Comparison of ENCODE assay signal across 10 cellular contexts in the genomic region with DNA sequence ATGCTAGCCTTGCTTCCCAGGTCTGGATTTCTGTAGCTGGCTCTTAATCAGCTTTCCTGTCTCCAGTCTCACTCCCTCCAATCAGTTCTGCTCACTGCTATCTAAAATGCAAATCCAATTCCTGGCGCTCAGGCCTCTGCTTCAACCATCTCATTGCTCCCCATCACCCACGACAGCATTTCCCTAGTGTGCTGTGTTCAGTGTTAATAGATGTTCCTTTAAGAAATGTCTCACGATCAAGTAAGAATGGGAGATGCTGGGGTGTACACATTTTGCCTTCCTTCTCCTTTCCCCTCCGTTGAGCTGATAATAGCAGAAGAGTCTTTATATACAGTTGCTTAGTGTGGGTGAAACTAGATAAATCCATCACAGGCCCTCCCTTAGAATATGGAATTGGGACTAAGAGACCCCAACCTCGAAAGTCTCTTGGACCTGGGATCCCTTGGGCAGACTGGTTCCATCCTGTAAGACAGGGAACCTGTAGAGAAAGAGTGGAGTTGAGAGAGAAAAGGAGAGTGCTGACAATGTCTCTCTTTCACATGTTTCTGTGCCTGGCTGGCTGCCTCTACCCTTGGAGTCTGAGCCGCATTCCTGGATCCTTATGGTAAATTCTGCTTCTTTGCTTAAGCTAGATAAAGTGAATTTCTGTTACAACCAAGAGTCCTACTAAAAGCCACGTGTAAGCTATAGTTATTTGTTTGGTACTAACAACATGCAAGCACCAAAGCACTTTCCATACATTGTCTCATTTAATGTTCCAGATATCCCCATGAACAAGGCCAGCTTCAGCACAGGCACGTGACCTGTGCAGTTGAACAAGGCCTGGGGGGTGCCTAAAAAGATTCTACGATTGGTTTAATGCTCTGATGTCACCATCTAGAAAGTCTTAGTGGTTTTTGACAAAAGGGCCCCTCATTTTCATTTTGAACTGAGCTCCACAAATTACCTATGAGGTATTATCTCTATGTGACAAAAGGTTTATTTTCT. TPM values are rescaled to one million over a fixed set of nuclear protein-coding genes. Genes with fewer than 3 reads are reported as not detected.
DNase-seq lines count a peak whose midpoint lies in the region; ATAC-seq, FAIRE-seq and TF ChIP-seq lines count a peak whose summit lies in the region.
"Had no signal": no experiment of that assay in that cellular context is flagged by ENCODE, and none has a peak within 500 bp of the region (broad histone marks: within the 10 kb centered on the region; RNA-seq: fewer than 3 reads in every experiment).

No MANE protein-coding gene starts in this region.

- intact Hi-C loops in breast epithelium (cut with DNase I; ENCODE audit: low total_unique reads) (no loop called here), MCF 10A (cut with micrococcal nuclease) (no loop called here), HepG2 (cut with micrococcal nuclease; ENCODE audit: unreplicated experiment) (no loop called here)

- no TSS peak for BruUV-seq in MCF 10A (replicated peaks; lab: Mats Ljungman, UMichigan)
- no TSS peak for BruUV-seq in HepG2 (replicated peaks; lab: Mats Ljungman, UMichigan)

- H3K27me3 ChIP-seq in breast epithelium (no peaks in the 10 kb centered on the region), HepG2 (ENCODE audit: control insufficient read depth in 1 of 2, insufficient read depth in 2 of 2, low read length in 2 of 2) (no peaks in the 10 kb centered on the region; a peak in 1 of 5 replicates)

- TF ChIP-seq EP300 in HepG2 (IDR thresholded peaks at IDR 0.05; ENCODE audit: low read depth in 2 of 2, low read length in 2 of 2) (no peak), HepG2 (CRISPR knock-in tag; IDR thresholded peaks at IDR 0.05; ENCODE audit: borderline replicate concordance) (no peak)

- no peaks in the 10 kb centered on the region for H3K36me3 ChIP-seq in breast epithelium
- peaks cover 22% of the 10 kb centered on the region for H3K36me3 ChIP-seq in SK-N-MC (ENCODE audit: insufficient read depth, low read length)
- H3K36me3 ChIP-seq in HepG2 (replicated peaks in 1 of 2; ENCODE audit: control insufficient read depth in 1 of 2, insufficient read depth in 2 of 2, low read length in 2 of 2): peaks cover 0 to 2% of the 10 kb centered on the region in 2 experiments; a peak in 1 of 5 replicates

- peaks cover 0 to 11% of the 10 kb centered on the region in 2 donors for H3K4me1 ChIP-seq in breast epithelium
- peaks cover 45% of the 10 kb centered on the region for H3K4me1 ChIP-seq in HepG2 (ENCODE audit: insufficient read depth, low read length)

- WGBS in HepG2 (ENCODE audit: low lambda C conversion rate): 18% methylated on average over 9 of the region's 9 CpGs

- H3K9ac ChIP-seq in SK-N-MC (ENCODE audit: insufficient read length) (peak overlapping the region; percentile 11), HepG2 (ENCODE audit: insufficient read depth, low read depth, low read length) (peak overlapping the region; percentile 89)

- peaks cover 5% of the 10 kb centered on the region for H3K36me3 Mint-ChIP-seq in MCF 10A (ENCODE audit: insufficient read depth, unreplicated experiment)

- ATAC-seq in HepG2 (no peak), HG02642 (IDR thresholded peaks at IDR 0.05; ENCODE audit: poor library complexity, unreplicated experiment) (no peak), omental fat pad (ENCODE audit: low FRiP score) (no peak), esophagus mucosa (no peak)
- ATAC-seq: activated CD4-positive, CD25-positive, alpha-beta regulatory T cell treated with anti-CD3 and anti-CD28 coated beads, Interleukin-2, amount 50 U/mL, for 24 hours had no signal

- CTCF ChIA-PET in MCF 10A (lab: Yijun Ruan, JAX) (interaction anchor here (0.6 to 1.6 kb wide), 11 partner anchors 8 to 572 kb away, joined by 3 to 5 read pairs (median 4); no protein-coding TSS in a partner anchor), HepG2 (lab: Yijun Ruan, JAX; ENCODE audit: low intra/inter-chr PET ratio, low total read pairs) (no interaction called here)

- no peaks in the 10 kb centered on the region for H3K27me3 Mint-ChIP-seq in MCF 10A (ENCODE audit: insufficient read depth, unreplicated experiment)

- H3K79me2 ChIP-seq in HepG2 (ENCODE audit: insufficient read depth, low read length): peaks cover 30% of the 10 kb centered on the region

- H3K4me2 ChIP-seq in HepG2 (ENCODE audit: low read depth, low read length): peak overlapping the region; percentile 99

- TF ChIP-seq CTCF in breast epithelium (IDR thresholded peaks at IDR 0.05) (no peak), MCF 10A (IDR thresholded peaks at IDR 0.05; ENCODE audit: unreplicated experiment) (no peak), HepG2 (CRISPR knock-in tag; IDR thresholded peaks at IDR 0.05) (no peak), omental fat pad (IDR thresholded peaks at IDR 0.05) (no peak)

- TF ChIP-seq POLR2A in breast epithelium (IDR thresholded peaks at IDR 0.05): no peak
- no peak for TF ChIP-seq POLR2A in HepG2 (IDR thresholded peaks at IDR 0.05; ENCODE audit: insufficient read depth in 1 of 2, low read depth in 2 of 2, low read length in 2 of 2)

- H3K9me3 Mint-ChIP-seq in MCF 10A (ENCODE audit: unreplicated experiment): no peaks in the 10 kb centered on the region

- H3K9me3 ChIP-seq in breast epithelium: no peaks in the 10 kb centered on the region
- H3K9me3 ChIP-seq in SK-N-MC (ENCODE audit: low read depth, low read length): no peaks in the 10 kb centered on the region
- no peaks in the 10 kb centered on the region for H3K9me3 ChIP-seq in HepG2 (ENCODE audit: low read length)

- POLR2A ChIA-PET in MCF 10A (lab: Yijun Ruan, JAX) (interaction anchor here (0.6 to 7.3 kb wide), 7 partner anchors 13 to 102 kb away, joined by 3 to 91 read pairs (median 4); no protein-coding TSS in a partner anchor), HepG2 (lab: Yijun Ruan, JAX) (interaction anchor here (0.5 to 2.8 kb wide), 18 partner anchors 8 to 545 kb away, joined by 3 to 13 read pairs (median 4); a partner anchor contains a TSS)

- H3K4me3 ChIP-seq in breast epithelium (no peak overlapping the region), SK-N-MC (no peak overlapping the region), HepG2 (replicated peaks in 1 of 3; ENCODE audit: insufficient read depth in 1 of 3, low read depth in 2 of 3, low read length in 3 of 3) (peak overlapping the region; percentile 73 to 96 (median 83))

- peak overlapping the region; percentile 34 for H2AFZ ChIP-seq in HepG2 (ENCODE audit: low read length)

- DNase-seq in breast epithelium (ENCODE audit: low spot score in 2 of 2) (no peak), MCF 10A (ENCODE audit: unreplicated experiment) (no peak), SK-N-MC (ENCODE audit: low read depth, low spot score) (no peak), HepG2 (ENCODE audit: low spot score) (no peak), omental fat pad (ENCODE audit: low spot score) (no peak), germinal center (ENCODE audit: low spot score) (no peak)
- DNase-seq: stimulated activated naive CD4-positive, alpha-beta T cell treated with Interleukin-2 at 50 U/mL for 16 hours had no signal

- peak overlapping the region; percentile 97 for H3K27ac ChIP-seq in breast epithelium
- H3K27ac ChIP-seq in SK-N-MC: peak overlapping the region; percentile 94
- peak overlapping the region; percentile 93 for H3K27ac ChIP-seq in HepG2 (ENCODE audit: extremely low read length, insufficient read depth, low read length)

- in situ Hi-C loops in HepG2 (cut with HindIII; ENCODE audit: extremely low pct_ligation_motif_present, low pct_unique_long_range_greater_than_20kb): no loop called here

- no peak overlapping the region for H3K4me3 Mint-ChIP-seq in MCF 10A (ENCODE audit: unreplicated experiment)

- FAIRE-seq in HepG2 (lab: Jason Lieb, UNC): no peak

- peaks cover 26% of the 10 kb centered on the region for H4K20me1 ChIP-seq in HepG2 (ENCODE audit: insufficient read depth, low read length)

- TF ChIP-seq RAD21 in HepG2 (CRISPR knock-in tag; IDR thresholded peaks at IDR 0.05): no peak

- no peak overlapping the region for H3K27ac Mint-ChIP-seq in MCF 10A (ENCODE audit: low read depth, unreplicated experiment)

- H3K4me1 Mint-ChIP-seq in MCF 10A (ENCODE audit: insufficient read depth, unreplicated experiment): peaks cover 11% of the 10 kb centered on the region

TF ChIP-seq in HepG2, 621 proteins besides CTCF, POLR2A, EP300 and RAD21 (continues in another document):
- TF ChIP-seq, protein P1, sequence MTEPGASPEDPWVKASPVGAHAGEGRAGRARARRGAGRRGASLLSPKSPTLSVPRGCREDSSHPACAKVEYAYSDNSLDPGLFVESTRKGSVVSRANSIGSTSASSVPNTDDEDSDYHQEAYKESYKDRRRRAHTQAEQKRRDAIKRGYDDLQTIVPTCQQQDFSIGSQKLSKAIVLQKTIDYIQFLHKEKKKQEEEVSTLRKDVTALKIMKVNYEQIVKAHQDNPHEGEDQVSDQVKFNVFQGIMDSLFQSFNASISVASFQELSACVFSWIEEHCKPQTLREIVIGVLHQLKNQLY (CRISPR knock-in tag; IDR thresholded peaks at IDR 0.05): no peak

RNA-seq across cellular contexts. Expression of a gene that starts 1.9 kb away (rescaled TPM):
- total RNA-seq in breast epithelium (10 to 100 TPM; 69.3 to 94.0 (median 92.8) TPM), MCF 10A (2022) (86.7 and 94.0 TPM in 2 replicates), HepG2 (2016; rRNA removed; fragmentation: Illumina TruSeq; extraction: Trizol) (69.6 and 94.7 TPM in 2 replicates), omental fat pad (10 to 100 TPM; 42.3 to 72.4 (median 57.8) TPM), esophagus mucosa (53.6 TPM)
- 268 and 314 TPM in 2 replicates for total RNA-seq in HepG2 (2016; cell fraction: cytosol; rRNA removed; fragmentation: Illumina TruSeq; extraction: Trizol; ENCODE audit: low read depth)
- 66.2 and 87.3 TPM in 2 replicates for total RNA-seq in HepG2 (2016; cell fraction: insoluble cytoplasmic fraction; rRNA removed; fragmentation: Illumina TruSeq; extraction: Trizol)
- total RNA-seq in HepG2 (2016; cell fraction: membrane; rRNA removed; fragmentation: Illumina TruSeq; extraction: Trizol): 195 and 235 TPM in 2 replicates
- total RNA-seq in HepG2 (2016; cell fraction: nucleus; rRNA removed; fragmentation: Illumina TruSeq; extraction: Trizol): 86.0 and 93.6 TPM in 2 replicates
- polyA plus RNA-seq in HepG2 (2011; rRNA removed): 61.8 and 69.8 TPM in 2 replicates
- 41.5 and 48.4 TPM in 2 replicates for polyA plus RNA-seq in HepG2 (2011; cell fraction: cytosol; rRNA removed)
- 37.5 and 39.9 TPM in 2 replicates for polyA plus RNA-seq in HepG2 (2011; cell fraction: nucleus; rRNA removed)
- polyA plus RNA-seq in HepG2 (2012): 57.8 and 68.4 TPM in 2 replicates
- polyA plus RNA-seq in HepG2 (2016; cell fraction: cytosol; fragmentation: Illumina TruSeq; extraction: Trizol; ENCODE audit: low read depth): 1.7 and 2.0 TPM in 2 replicates
- 65.5 and 73.0 TPM in 2 replicates for polyA plus RNA-seq in HepG2 (2016; cell fraction: insoluble cytoplasmic fraction; fragmentation: Illumina TruSeq; extraction: Trizol; ENCODE audit: low read depth)
- 11.7 and 13.1 TPM in 2 replicates for polyA plus RNA-seq in HepG2 (2016; cell fraction: membrane; fragmentation: Illumina TruSeq; extraction: Trizol; ENCODE audit: low read depth)
- polyA plus RNA-seq in HepG2 (2016; cell fraction: nucleus; fragmentation: Illumina TruSeq; extraction: Trizol; ENCODE audit: insufficient read depth, low read depth): 65.5 and 68.7 TPM in 2 replicates
- polyA minus RNA-seq in HepG2 (2011; rRNA and poly(A)+ RNA removed; ENCODE audit: low replicate concordance): 209 and 286 TPM in 2 replicates
- 125 and 141 TPM in 2 replicates for polyA minus RNA-seq in HepG2 (2011; cell fraction: cytosol; rRNA and poly(A)+ RNA removed)
- polyA minus RNA-seq in HepG2 (2011; cell fraction: nucleus; rRNA and poly(A)+ RNA removed): 209 and 212 TPM in 2 replicates

Comparison
In these comparisons a context has a peak if more than half of its experiments do, and no peak if none do; other contexts are left out.
1. H3K4me3 ChIP-seq: peak in HepG2 (3 of 3); none in breast epithelium (0 of 3) and SK-N-MC (single experiment).
2. Peak in every context shown above with its lines, with median percentiles within 50 percentile points of each other: H3K27ac ChIP-seq.